In the genomic region with DNA sequence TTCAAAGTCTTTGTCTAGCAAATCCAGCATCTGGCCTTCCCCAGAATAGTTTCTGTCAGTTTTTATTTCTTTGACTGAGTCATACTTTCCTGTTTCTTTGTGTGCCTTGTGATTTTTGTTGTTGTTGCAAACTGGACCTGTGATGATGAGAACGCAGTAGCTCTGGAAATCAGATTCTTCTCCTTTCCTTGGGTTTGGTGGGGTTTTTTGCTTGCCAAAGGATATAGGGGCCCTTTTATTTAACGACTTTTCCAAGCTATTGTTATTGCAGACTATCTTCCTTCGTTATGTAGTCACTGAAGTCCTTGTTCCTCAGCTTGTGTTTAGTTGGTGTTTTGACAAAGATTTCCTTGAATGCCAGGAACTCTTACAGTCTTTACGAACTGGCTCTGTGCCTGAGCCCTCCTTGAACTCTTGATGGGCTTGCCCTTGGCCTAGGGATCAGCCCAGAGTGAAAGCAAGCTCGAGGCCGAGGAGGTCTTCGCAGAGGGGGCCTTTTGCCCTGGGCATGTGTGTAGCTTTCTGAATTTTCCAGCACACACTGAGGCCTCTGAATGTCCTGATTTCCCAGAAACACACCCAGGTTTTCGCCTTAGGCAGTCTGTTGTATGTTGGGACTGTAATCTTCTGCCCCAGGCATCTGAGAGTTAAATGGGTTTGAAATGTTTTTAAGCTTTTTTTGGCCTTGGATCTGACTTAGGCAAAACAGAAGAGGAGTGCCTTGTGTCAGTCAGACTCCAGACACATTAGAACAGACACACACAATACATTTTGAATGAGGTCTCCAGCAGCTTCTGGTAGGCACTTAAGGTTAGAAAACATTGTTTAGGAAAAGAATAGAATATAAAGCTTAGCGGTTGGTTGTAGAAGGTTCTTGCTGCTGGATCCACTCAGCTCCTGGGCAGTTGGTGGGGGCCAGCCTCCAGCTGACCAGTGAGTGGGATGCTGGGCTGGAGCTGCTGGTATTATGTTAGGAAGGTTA, we compare ENCODE assay signal across 8 cellular contexts. TPM values are rescaled to one million over a fixed set of nuclear protein-coding genes. Genes with fewer than 3 reads are reported as not detected.
A peak's percentile ranks its signal among the peaks of the same experiment; 100 is the strongest.
DNase-seq lines count a peak whose midpoint lies in the region; ATAC-seq, FAIRE-seq and TF ChIP-seq lines count a peak whose summit lies in the region.

No MANE protein-coding gene starts in this region.

- no peak for FAIRE-seq in small intestine (lab: Jason Lieb, UNC)

- H3K4me3 ChIP-seq in heart right ventricle (peak overlapping the region in 5 of 10 donors; percentile 18 to 26 (median 22)), small intestine (ENCODE audit: low read depth in 1 of 2, low read length in 2 of 2) (no peak overlapping the region)

- peaks cover 14% of the 10 kb centered on the region for H3K36me3 Mint-ChIP-seq in activated T-helper 17 cell treated with anti-CD3 and anti-CD28 coated beads, Interleukin-2, amount 50 U/mL, for 72 hours (ENCODE audit: low read depth)

- 16 to 32% methylated on average over 9 of the region's 9 CpGs for WGBS in heart right ventricle, 2 donors
- 20 to 33% (median 23%) methylated on average over 9 of the region's 9 CpGs for WGBS in small intestine, 3 donors

- DNase-seq in HCEC 1CT (peak; percentile 82), heart right ventricle (peak; percentile 24 to 44), small intestine (peak; percentile 22), mesenteric fat pad (ENCODE audit: low spot score) (no peak), iPS-NIHi11 (ENCODE audit: low spot score) (no peak), G401 (ENCODE audit: low spot score) (no peak)

- intact Hi-C loops in heart right ventricle (cut with DNase I) = no loop called here

- H3K27me3 Mint-ChIP-seq in activated T-helper 17 cell treated with anti-CD3 and anti-CD28 coated beads, Interleukin-2, amount 50 U/mL, for 72 hours = no peaks in the 10 kb centered on the region

- no peak for TF ChIP-seq CTCF in heart right ventricle (IDR thresholded peaks at IDR 0.05)

- no peaks in the 10 kb centered on the region for H3K27me3 ChIP-seq in heart right ventricle
- no peaks in the 10 kb centered on the region for H3K27me3 ChIP-seq in small intestine (ENCODE audit: control insufficient read depth in 2 of 2, insufficient read depth in 2 of 2, low read length in 2 of 2)

- H3K27ac ChIP-seq in heart right ventricle (peak overlapping the region; percentile 66 to 92 (median 82)), small intestine (ENCODE audit: low read depth in 1 of 2, low read length in 1 of 2) (peak overlapping the region; percentile 2 to 77)

- peak; percentile 55 for ATAC-seq in activated T-helper 17 cell treated with anti-CD3 and anti-CD28 coated beads, Interleukin-2, amount 50 U/mL, for 72 hours (replicated peaks)
- ATAC-seq in heart right ventricle (peak; percentile 45 to 80 (median 66)), GM19463 (IDR thresholded peaks at IDR 0.05; ENCODE audit: unreplicated experiment) (no peak)

- peak overlapping the region; percentile 56 for H3K4me3 Mint-ChIP-seq in activated T-helper 17 cell treated with anti-CD3 and anti-CD28 coated beads, Interleukin-2, amount 50 U/mL, for 72 hours

- H3K4me1 ChIP-seq in heart right ventricle (peaks cover 17 to 98% (median 60%) of the 10 kb centered on the region in 9 donors), small intestine (ENCODE audit: control insufficient read depth in 2 of 2, insufficient read depth in 1 of 2, low read depth in 1 of 2, low read length in 1 of 2) (peaks cover 0 to 6% of the 10 kb centered on the region in 2 donors)

- in situ Hi-C loops in G401 (cut with HindIII; ENCODE audit: low sequenced_read_pairs) = no loop called here

- no peaks in the 10 kb centered on the region for H3K9me3 Mint-ChIP-seq in activated T-helper 17 cell treated with anti-CD3 and anti-CD28 coated beads, Interleukin-2, amount 50 U/mL, for 72 hours

- H3K27ac Mint-ChIP-seq in activated T-helper 17 cell treated with anti-CD3 and anti-CD28 coated beads, Interleukin-2, amount 50 U/mL, for 72 hours = peak overlapping the region; percentile 92

- H3K36me3 ChIP-seq in heart right ventricle = no peaks in the 10 kb centered on the region
- no peaks in the 10 kb centered on the region for H3K36me3 ChIP-seq in small intestine (ENCODE audit: control insufficient read depth in 2 of 2, insufficient read depth in 2 of 2, low read length in 2 of 2)

- no peaks in the 10 kb centered on the region for H3K9me3 ChIP-seq in heart right ventricle
- no peaks in the 10 kb centered on the region for H3K9me3 ChIP-seq in small intestine (ENCODE audit: control insufficient read depth, low read depth)

- peaks cover 30% of the 10 kb centered on the region for H3K4me1 Mint-ChIP-seq in activated T-helper 17 cell treated with anti-CD3 and anti-CD28 coated beads, Interleukin-2, amount 50 U/mL, for 72 hours

RNA-seq across cellular contexts. Expression of a gene that starts 17.0 kb away (rescaled TPM):
- total RNA-seq in activated T-helper 17 cell treated with anti-CD3 and anti-CD28 coated beads, Interleukin-2, amount 50 U/mL, for 72 hours = 10 to 100 TPM; 38.2 to 59.4 TPM
- total RNA-seq in heart right ventricle (10 to 100 TPM; 27.5 to 66.6 (median 31.0) TPM), mesenteric fat pad (65.3 TPM)
- polyA plus RNA-seq in heart right ventricle (10 to 100 TPM; 16.5 to 24.7 TPM), small intestine (10 to 100 TPM; 11.6 to 18.8 (median 17.2) TPM)
- total RNA-seq in G401 (2014; rRNA removed; shearing (Covaris generic)) = 52.8 and 57.7 TPM in 2 replicates

Comparison
In these comparisons a context has a peak if more than half of its experiments do, and no peak if none do; other contexts are left out.
1. DNase-seq: peak in HCEC 1CT (single experiment), heart right ventricle (2 of 2) and small intestine (single experiment); none in mesenteric fat pad (single experiment), iPS-NIHi11 (single experiment) and G401 (single experiment).